Comparison of ENCODE assay signal across 37 cellular contexts in the genomic region with DNA sequence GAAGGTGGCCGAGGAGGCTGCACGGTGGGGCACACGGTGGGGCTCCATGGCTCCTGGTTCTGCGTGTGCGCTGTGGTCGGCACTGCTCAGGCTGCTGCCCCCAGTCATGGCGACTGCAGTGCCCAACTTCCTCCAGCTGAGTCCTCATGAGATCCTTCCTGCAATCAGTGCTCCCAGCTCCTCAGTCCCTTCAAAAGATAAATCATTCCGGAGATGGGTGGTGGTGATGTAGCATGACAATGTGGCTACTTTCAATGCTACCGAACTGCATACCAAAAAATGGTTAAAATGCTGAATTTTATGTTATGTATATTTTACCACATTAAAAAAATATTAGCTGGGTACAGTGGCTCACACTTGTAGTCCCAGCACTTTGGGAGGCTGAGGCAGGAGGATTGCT. TPM values are rescaled to one million over a fixed set of nuclear protein-coding genes. Genes with fewer than 3 reads are reported as not detected.
"Had no signal": no experiment of that assay in that cellular context is flagged by ENCODE, and none has a peak within 500 bp of the region (broad histone marks: within the 10 kb centered on the region; RNA-seq: fewer than 3 reads in every experiment).

No MANE protein-coding gene starts in this region.

- H3K36me3 Mint-ChIP-seq: activated CD4-positive, alpha-beta memory T cell treated with anti-CD3 and anti-CD28 coated beads for 36 hours; activated CD8-positive, alpha-beta memory T cell treated with anti-CD3 and anti-CD28 coated beads, Interleukin-2, amount 10 ng/mL, durations not matched to agents 7 days and 5 days; activated naive CD8-positive, alpha-beta T cell had no signal

- H3K36me3 ChIP-seq: brain microvascular endothelial cell, esophagus muscularis mucosa, gastrocnemius medialis, heart left ventricle had no signal

- H3K27me3 ChIP-seq: brain microvascular endothelial cell, foreskin keratinocyte had no signal

- H3K27ac ChIP-seq: brain microvascular endothelial cell, coronary artery, dorsolateral prefrontal cortex, esophagus muscularis mucosa, foreskin keratinocyte, gastrocnemius medialis, heart left ventricle had no signal

- DNase-seq: activated CD4-positive, alpha-beta memory T cell treated with anti-CD3 and anti-CD28 coated beads for 36 hours; activated CD4-positive, alpha-beta T cell treated with anti-CD3 and anti-CD28 coated beads for 36 hours; activated CD4-positive, alpha-beta T cell treated with anti-CD3 and anti-CD28 coated beads, Interleukin-2, amount 10 ng/mL, durations not matched to agents 24 days and 14 days; activated CD4-positive, CD25-positive, alpha-beta regulatory T cell; activated CD4-positive, CD25-positive, alpha-beta regulatory T cell treated with anti-CD3 and anti-CD28 coated beads, Interleukin-2, amount 50 U/mL, for 72 hours; activated CD8-positive, alpha-beta memory T cell treated with anti-CD3 and anti-CD28 coated beads, Interleukin-2, amount 10 ng/mL, durations not matched to agents 7 days and 5 days; activated CD8-positive, alpha-beta memory T cell treated with anti-CD3 and anti-CD28 coated beads, Interleukin-2, amount 50 U/mL, for 4 hours; activated CD8-positive, alpha-beta T cell treated with anti-CD3 and anti-CD28 coated beads, Interleukin-2, amount 10 ng/mL, durations not matched to agents 7 days and 5 days; activated gamma-delta T cell; activated naive CD4-positive, alpha-beta T cell treated with anti-CD3 and anti-CD28 coated beads, Interleukin-2, amount 50 U/mL, for 16 hours; activated naive CD4-positive, alpha-beta T cell treated with Interleukin-2 at 50 U/mL for 16 hours; activated T-cell treated with anti-CD3 and anti-CD28 coated beads, Interleukin-2, amount 50 U/mL, for 1 hour; activated T-cell treated with anti-CD3 and anti-CD28 coated beads, Interleukin-2, amount 50 U/mL, for 48 hours; amniotic stem cell; anterior cingulate cortex; brain microvascular endothelial cell; dorsolateral prefrontal cortex; effector memory CD4-positive, alpha-beta T cell; erythroblast; foreskin keratinocyte; gastrocnemius medialis; glutamatergic neuron; heart left ventricle; T-helper 2 cell had no signal

- H3K9me3 Mint-ChIP-seq: activated CD4-positive, alpha-beta memory T cell treated with anti-CD3 and anti-CD28 coated beads for 36 hours; activated CD4-positive, alpha-beta T cell treated with anti-CD3 and anti-CD28 coated beads, Interleukin-2, amount 10 ng/mL, durations not matched to agents 24 days and 14 days; activated T-helper 1 cell treated with anti-CD3 and anti-CD28 coated beads, Interleukin-12 subunit alpha, Interleukin-12 subunit beta, Interleukin-2, Interleukin-4 antibody, amounts not matched to agents 30 ng/mL and 10 ng/mL and 1 ng/mL, durations not matched to agents 14 hours and 24 hours and 36 hours; activated T-helper 2 cell treated with anti-CD3 and anti-CD28 coated beads, Interferon-gamma antibody, Interleukin-2, Interleukin-4, amounts not matched to agents 10 μg/mL and 5 μg/mL and 100 μg/mL, durations not matched to agents 14 hours and 24 hours and 36 hours; central memory CD8-positive, alpha-beta T cell; dendritic cell treated with granulocyte-macrophage colony-stimulating factor and Interleukin-4, amounts not matched to agents 40 ng/mL and 50 ng/mL, for 4 days had no signal

- ATAC-seq: activated CD4-positive, alpha-beta T cell treated with anti-CD3 and anti-CD28 coated beads for 36 hours; activated CD8-positive, alpha-beta memory T cell treated with anti-CD3 and anti-CD28 coated beads, Interleukin-2, amount 10 ng/mL, durations not matched to agents 7 days and 5 days; activated CD8-positive, alpha-beta T cell treated with anti-CD3 and anti-CD28 coated beads, Interleukin-2, amount 10 ng/mL, durations not matched to agents 7 days and 5 days; foreskin keratinocyte; gastrocnemius medialis; heart left ventricle had no signal

- H3K4me1 ChIP-seq: esophagus muscularis mucosa, foreskin keratinocyte, gastrocnemius medialis, heart left ventricle had no signal

- H3K4me3 ChIP-seq: coronary artery, dorsolateral prefrontal cortex, esophagus muscularis mucosa, gastrocnemius medialis, heart left ventricle had no signal

- H3K4me3 Mint-ChIP-seq: activated CD4-positive, alpha-beta memory T cell treated with anti-CD3 and anti-CD28 coated beads for 36 hours; activated CD4-positive, alpha-beta T cell treated with anti-CD3 and anti-CD28 coated beads for 36 hours; activated CD4-positive, alpha-beta T cell treated with anti-CD3 and anti-CD28 coated beads, Interleukin-2, amount 10 ng/mL, durations not matched to agents 24 days and 14 days; activated CD8-positive, alpha-beta memory T cell treated with anti-CD3 and anti-CD28 coated beads, Interleukin-2, amount 10 ng/mL, durations not matched to agents 7 days and 5 days; activated CD8-positive, alpha-beta T cell treated with anti-CD3 and anti-CD28 coated beads, Interleukin-2, amount 10 ng/mL, durations not matched to agents 7 days and 5 days; activated naive CD8-positive, alpha-beta T cell; activated T-helper 1 cell treated with anti-CD3 and anti-CD28 coated beads, Interleukin-12 subunit alpha, Interleukin-12 subunit beta, Interleukin-2, Interleukin-4 antibody, amounts not matched to agents 30 ng/mL and 10 ng/mL and 1 ng/mL, durations not matched to agents 14 hours and 24 hours and 36 hours; central memory CD8-positive, alpha-beta T cell; dendritic cell treated with granulocyte-macrophage colony-stimulating factor and Interleukin-4, amounts not matched to agents 40 ng/mL and 50 ng/mL, for 4 days had no signal

- H3K27ac Mint-ChIP-seq: activated CD4-positive, alpha-beta memory T cell treated with anti-CD3 and anti-CD28 coated beads for 36 hours; activated CD4-positive, alpha-beta T cell treated with anti-CD3 and anti-CD28 coated beads for 36 hours; activated CD4-positive, alpha-beta T cell treated with anti-CD3 and anti-CD28 coated beads, Interleukin-2, amount 10 ng/mL, durations not matched to agents 24 days and 14 days; activated CD8-positive, alpha-beta memory T cell treated with anti-CD3 and anti-CD28 coated beads, Interleukin-2, amount 10 ng/mL, durations not matched to agents 7 days and 5 days; activated CD8-positive, alpha-beta T cell treated with anti-CD3 and anti-CD28 coated beads, Interleukin-2, amount 10 ng/mL, durations not matched to agents 7 days and 5 days; activated naive CD8-positive, alpha-beta T cell; activated T-helper 1 cell treated with anti-CD3 and anti-CD28 coated beads, Interleukin-12 subunit alpha, Interleukin-12 subunit beta, Interleukin-2, Interleukin-4 antibody, amounts not matched to agents 30 ng/mL and 10 ng/mL and 1 ng/mL, durations not matched to agents 14 hours and 24 hours and 36 hours; activated T-helper 2 cell treated with anti-CD3 and anti-CD28 coated beads, Interferon-gamma antibody, Interleukin-2, Interleukin-4, amounts not matched to agents 10 μg/mL and 5 μg/mL and 100 μg/mL, durations not matched to agents 14 hours and 24 hours and 36 hours; dendritic cell treated with granulocyte-macrophage colony-stimulating factor and Interleukin-4, amounts not matched to agents 40 ng/mL and 50 ng/mL, for 4 days had no signal

- H3K9me3 ChIP-seq: esophagus muscularis mucosa, gastrocnemius medialis, heart left ventricle had no signal

- H3K4me1 Mint-ChIP-seq: central memory CD8-positive, alpha-beta T cell had no signal

RNA-seq across cellular contexts. Expression of a gene that starts 14.1 kb away (rescaled TPM):
- total RNA-seq: activated CD4-positive, alpha-beta memory T cell treated with anti-CD3 and anti-CD28 coated beads for 36 hours; activated CD4-positive, alpha-beta T cell treated with anti-CD3 and anti-CD28 coated beads for 36 hours; activated CD4-positive, alpha-beta T cell treated with anti-CD3 and anti-CD28 coated beads, Interleukin-2, amount 10 ng/mL, durations not matched to agents 24 days and 14 days; activated CD8-positive, alpha-beta memory T cell treated with anti-CD3 and anti-CD28 coated beads for 36 hours; activated CD8-positive, alpha-beta memory T cell treated with anti-CD3 and anti-CD28 coated beads, Interleukin-2, amount 10 ng/mL, durations not matched to agents 7 days and 5 days; activated CD8-positive, alpha-beta T cell treated with anti-CD3 and anti-CD28 coated beads, Interleukin-2, amount 10 ng/mL, durations not matched to agents 7 days and 5 days; activated T-helper 1 cell treated with anti-CD3 and anti-CD28 coated beads, Interleukin-12 subunit alpha, Interleukin-12 subunit beta, Interleukin-2, Interleukin-4 antibody, amounts not matched to agents 30 ng/mL and 10 ng/mL and 1 ng/mL, durations not matched to agents 14 hours and 24 hours and 36 hours; activated T-helper 2 cell treated with anti-CD3 and anti-CD28 coated beads, Interferon-gamma antibody, Interleukin-2, Interleukin-4, amounts not matched to agents 10 μg/mL and 5 μg/mL and 100 μg/mL, durations not matched to agents 14 hours and 24 hours and 36 hours; astrocyte; bronchial epithelial cell; cardiac septum; cerebellum; dorsolateral prefrontal cortex; esophagus muscularis mucosa; foreskin keratinocyte; gastrocnemius medialis; heart left ventricle; T-helper 1 cell treated with Interleukin-12 subunit alpha and Interleukin-12 subunit beta and Interleukin-4 antibody, amounts not matched to agents 30 ng/mL and 1 ng/mL, for 36 hours had no signal
- polyA plus RNA-seq: foreskin keratinocyte, heart left ventricle had no signal
